ENCODE assay signal across 22 cellular contexts in genomic region chr12:131677699-131678098, GRCh38.
"Had no signal": no experiment of that assay in that cellular context is flagged by ENCODE, and none has a peak within 500 bp of the region (broad histone marks: within the 10 kb centered on the region; RNA-seq: fewer than 3 reads in every experiment).

No MANE protein-coding gene starts in this region.

- H3K9me3 ChIP-seq: gastrocnemius medialis, psoas muscle, thoracic aorta, transverse colon had no signal

- H3K36me3 ChIP-seq: gastrocnemius medialis, heart right ventricle, left ventricle myocardium inferior, stomach, thoracic aorta, transverse colon had no signal

- H3K4me3 ChIP-seq: dorsolateral prefrontal cortex, gastrocnemius medialis, heart right ventricle, left ventricle myocardium inferior, lung, psoas muscle, stomach, thoracic aorta, transverse colon had no signal

- DNase-seq: cortex of kidney; dorsolateral prefrontal cortex; effector CD8-positive, alpha-beta T cell; gastrocnemius medialis; heart right ventricle; hypothalamus; left ventricle myocardium inferior; mesenchymal stem cell; naive B cell; psoas muscle; stimulated activated CD4-positive, alpha-beta T cell treated with anti-CD3 and anti-CD28 coated beads, Interleukin-2, amount 100 ng/mL, for 24 hours; stimulated activated CD4-positive, alpha-beta T cell treated with anti-CD3 and anti-CD28 coated beads, Interleukin-4, amount 100 ng/mL, for 4 hours; stimulated activated naive B cell treated with anti-CD40 and anti-IgM and Interleukin-4, amounts not matched to agents 10 μg/mL and 1 μg/mL and 100 μg/mL, for 72 hours; stomach; substantia nigra; transverse colon had no signal

- H3K27me3 ChIP-seq: dorsolateral prefrontal cortex had no signal

- ATAC-seq: esophagus mucosa; gastrocnemius medialis; heart right ventricle; psoas muscle; sciatic nerve; stimulated activated naive B cell treated with anti-CD40 and anti-IgM and Interleukin-4, amounts not matched to agents 10 μg/mL and 1 μg/mL and 100 μg/mL, for 72 hours had no signal

- H3K4me1 ChIP-seq: gastrocnemius medialis, left ventricle myocardium inferior, psoas muscle had no signal

- FAIRE-seq: endometrium, islet of Langerhans had no signal

- H3K27ac ChIP-seq: dorsolateral prefrontal cortex, gastrocnemius medialis, heart right ventricle, left ventricle myocardium inferior, psoas muscle, stomach, thoracic aorta, transverse colon had no signal
